ENCODE assay signal across 27 cellular contexts in the genomic region with DNA sequence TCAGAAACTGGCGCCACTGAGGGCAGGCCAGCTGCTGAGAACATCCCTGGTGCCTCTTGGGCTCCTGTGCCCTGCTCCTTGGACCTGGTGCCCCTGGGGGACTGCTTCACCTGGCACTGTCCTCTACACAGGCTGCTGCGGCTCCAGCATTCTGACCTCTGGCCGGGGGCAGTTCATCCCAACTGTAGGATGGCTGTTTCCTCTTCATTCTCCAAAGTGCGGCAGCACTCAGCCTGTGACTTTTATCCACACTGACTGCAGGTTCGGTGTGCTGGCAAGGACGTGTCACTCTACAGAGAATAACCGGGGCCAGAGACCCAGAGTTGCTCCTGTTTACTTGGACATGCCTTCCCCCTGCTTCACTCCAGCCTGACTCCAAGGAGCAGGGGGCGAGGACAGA.
"Had no signal": no experiment of that assay in that cellular context is flagged by ENCODE, and none has a peak within 500 bp of the region (broad histone marks: within the 10 kb centered on the region; RNA-seq: fewer than 3 reads in every experiment).

No MANE protein-coding gene starts in this region.

- H3K27me3 ChIP-seq: adrenal gland, Peyer's patch, SJSA1 had no signal

- H3K9me3 ChIP-seq: adrenal gland, Peyer's patch, SJSA1 had no signal

- H3K27ac Mint-ChIP-seq: activated CD4-positive, alpha-beta memory T cell treated with anti-CD3 and anti-CD28 coated beads for 36 hours; activated CD4-positive, alpha-beta T cell treated with anti-CD3 and anti-CD28 coated beads, Interleukin-2, amount 10 ng/mL, durations not matched to agents 7 days and 5 days; activated naive CD4-positive, alpha-beta T cell treated with anti-CD3 and anti-CD28 coated beads, Interleukin-2, amount 10 ng/mL, durations not matched to agents 7 days and 5 days; activated naive CD8-positive, alpha-beta T cell treated with anti-CD3 and anti-CD28 coated beads for 36 hours; activated T-cell treated with anti-CD3 and anti-CD28 coated beads, Interleukin-2, amount 50 U/mL, for 72 hours; activated T-helper 2 cell treated with anti-CD3 and anti-CD28 coated beads, Interferon-gamma antibody, Interleukin-2, Interleukin-4, amounts not matched to agents 10 μg/mL and 5 μg/mL and 100 μg/mL, durations not matched to agents 14 hours and 24 hours and 36 hours; T-helper 17 cell had no signal

- H3K4me1 ChIP-seq: Peyer's patch had no signal

- H3K4me3 ChIP-seq: adrenal gland, Peyer's patch, SJSA1 had no signal

- ATAC-seq: activated T-cell treated with anti-CD3 and anti-CD28 coated beads, Interleukin-2, amount 50 U/mL, for 72 hours; T-helper 17 cell had no signal

- H3K4me3 Mint-ChIP-seq: activated CD4-positive, alpha-beta memory T cell treated with anti-CD3 and anti-CD28 coated beads for 36 hours; activated CD4-positive, alpha-beta T cell treated with anti-CD3 and anti-CD28 coated beads, Interleukin-2, amount 10 ng/mL, durations not matched to agents 7 days and 5 days; activated naive CD4-positive, alpha-beta T cell treated with anti-CD3 and anti-CD28 coated beads, Interleukin-2, amount 10 ng/mL, durations not matched to agents 7 days and 5 days; activated naive CD8-positive, alpha-beta T cell treated with anti-CD3 and anti-CD28 coated beads for 36 hours; activated T-cell treated with anti-CD3 and anti-CD28 coated beads, Interleukin-2, amount 50 U/mL, for 72 hours; T-helper 17 cell had no signal

- H3K36me3 ChIP-seq: adrenal gland, Peyer's patch, SJSA1 had no signal

- DNase-seq: activated CD4-positive, alpha-beta memory T cell treated with anti-CD3 and anti-CD28 coated beads for 36 hours; activated CD4-positive, alpha-beta T cell treated with anti-CD3 and anti-CD28 coated beads, Interleukin-2, amount 10 ng/mL, durations not matched to agents 7 days and 5 days; activated CD4-positive, CD25-positive, alpha-beta regulatory T cell; activated gamma-delta T cell treated with Interleukin-2 at 50 U/mL for 16 hours; activated naive CD4-positive, alpha-beta T cell treated with anti-CD3 and anti-CD28 coated beads, Interleukin-2, amount 10 ng/mL, durations not matched to agents 7 days and 5 days; activated naive CD8-positive, alpha-beta T cell treated with anti-CD3 and anti-CD28 coated beads for 36 hours; activated T-cell treated with anti-CD3 and anti-CD28 coated beads for 4 hours; activated T-cell treated with anti-CD3 and anti-CD28 coated beads, Interleukin-2, amount 50 U/mL, for 72 hours; adrenal gland; anterior cingulate cortex; Karpas-422; MM.1S; NCI-H1105; NCI-H1436; NCI-H187; NCI-H2081; NCI-H510A treated with DMSO at 0.1 percent for 48 hours; NCI-H69; NK-92 treated with Interleukin-12 subunit alpha and Interleukin-12 subunit beta, amount 100 ng/mL, for 24 hours; OCI-M1; Peyer's patch; Right ventricle myocardium superior; T-helper 17 cell; T-helper 9 cell had no signal

- H3K9me3 Mint-ChIP-seq: activated CD4-positive, alpha-beta memory T cell treated with anti-CD3 and anti-CD28 coated beads for 36 hours; activated CD4-positive, alpha-beta T cell treated with anti-CD3 and anti-CD28 coated beads, Interleukin-2, amount 10 ng/mL, durations not matched to agents 7 days and 5 days; activated naive CD4-positive, alpha-beta T cell treated with anti-CD3 and anti-CD28 coated beads, Interleukin-2, amount 10 ng/mL, durations not matched to agents 7 days and 5 days; activated naive CD8-positive, alpha-beta T cell treated with anti-CD3 and anti-CD28 coated beads for 36 hours; activated T-helper 2 cell treated with anti-CD3 and anti-CD28 coated beads, Interferon-gamma antibody, Interleukin-2, Interleukin-4, amounts not matched to agents 10 μg/mL and 5 μg/mL and 100 μg/mL, durations not matched to agents 14 hours and 24 hours and 36 hours had no signal

- H3K27ac ChIP-seq: adrenal gland, Peyer's patch, RWPE1, SJSA1 had no signal
